1 cellular context compared by ENCODE assay signal in the genomic region with DNA sequence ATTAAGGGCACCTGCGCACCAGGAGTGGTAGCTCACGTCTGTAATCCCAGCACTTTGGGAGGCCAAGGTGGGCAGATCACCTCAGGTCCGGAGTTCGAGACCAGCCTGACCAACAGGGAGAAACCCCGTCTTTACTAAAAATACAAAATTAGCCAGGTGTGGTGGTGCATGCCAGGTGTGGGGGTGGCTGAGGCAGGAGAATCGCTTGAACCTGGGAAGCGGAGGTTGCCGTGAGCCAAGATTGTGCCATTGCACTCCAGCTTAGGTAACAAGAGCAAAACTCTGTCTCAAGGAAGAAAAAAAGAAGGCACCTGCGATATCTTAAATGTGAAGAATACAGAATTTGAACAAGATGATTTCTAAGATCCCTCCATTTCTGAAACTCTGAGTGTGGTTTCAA.
TF ChIP-seq lines count a peak whose summit lies in the region.

No MANE protein-coding gene starts in this region.

TF ChIP-seq in HepG2, 621 proteins besides CTCF, POLR2A, EP300 and RAD21:
- TF ChIP-seq JUNB (CRISPR knock-in tag; IDR thresholded peaks at IDR 0.05; ENCODE audit: borderline replicate concordance): 0 out of 2 replicates have a peak, but pooled peaks have one; percentile 2
